Comparison of ENCODE assay signal across 1 cellular context in genomic region chr20:62913043-62913630, GRCh38.
TF ChIP-seq lines count a peak whose summit lies in the region.

No MANE protein-coding gene starts in this region.

TF ChIP-seq in HepG2, 621 proteins besides CTCF, POLR2A, EP300 and RAD21 (continued from another document):
- TF ChIP-seq AHDC1 (CRISPR knock-in tag; IDR thresholded peaks at IDR 0.05; ENCODE audit: borderline replicate concordance) (no peak), SALL1 (CRISPR knock-in tag; IDR thresholded peaks at IDR 0.05) (peak; percentile 63; the same call in 1 of the 2 replicates), ZNF136 (CRISPR knock-in tag; IDR thresholded peaks at IDR 0.05; ENCODE audit: low read depth) (no peak), ZEB1 (IDR thresholded peaks at IDR 0.05; ENCODE audit: insufficient replicate concordance, low read depth) (no peak), ZHX2 (IDR thresholded peaks at IDR 0.05; ENCODE audit: low read depth) (no peak), ZHX2 (CRISPR knock-in tag; IDR thresholded peaks at IDR 0.05; ENCODE audit: borderline replicate concordance) (no peak), THYN1 (CRISPR knock-in tag; IDR thresholded peaks at IDR 0.05; ENCODE audit: borderline replicate concordance, low read depth) (no peak), ZNF720 (CRISPR knock-in tag; IDR thresholded peaks at IDR 0.05) (no peak), NKX3-1 (CRISPR knock-in tag; IDR thresholded peaks at IDR 0.05) (no peak)
- TF ChIP-seq, protein P1, sequence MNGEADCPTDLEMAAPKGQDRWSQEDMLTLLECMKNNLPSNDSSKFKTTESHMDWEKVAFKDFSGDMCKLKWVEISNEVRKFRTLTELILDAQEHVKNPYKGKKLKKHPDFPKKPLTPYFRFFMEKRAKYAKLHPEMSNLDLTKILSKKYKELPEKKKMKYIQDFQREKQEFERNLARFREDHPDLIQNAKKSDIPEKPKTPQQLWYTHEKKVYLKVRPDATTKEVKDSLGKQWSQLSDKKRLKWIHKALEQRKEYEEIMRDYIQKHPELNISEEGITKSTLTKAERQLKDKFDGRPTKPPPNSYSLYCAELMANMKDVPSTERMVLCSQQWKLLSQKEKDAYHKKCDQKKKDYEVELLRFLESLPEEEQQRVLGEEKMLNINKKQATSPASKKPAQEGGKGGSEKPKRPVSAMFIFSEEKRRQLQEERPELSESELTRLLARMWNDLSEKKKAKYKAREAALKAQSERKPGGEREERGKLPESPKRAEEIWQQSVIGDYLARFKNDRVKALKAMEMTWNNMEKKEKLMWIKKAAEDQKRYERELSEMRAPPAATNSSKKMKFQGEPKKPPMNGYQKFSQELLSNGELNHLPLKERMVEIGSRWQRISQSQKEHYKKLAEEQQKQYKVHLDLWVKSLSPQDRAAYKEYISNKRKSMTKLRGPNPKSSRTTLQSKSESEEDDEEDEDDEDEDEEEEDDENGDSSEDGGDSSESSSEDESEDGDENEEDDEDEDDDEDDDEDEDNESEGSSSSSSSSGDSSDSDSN (CRISPR knock-in tag; IDR thresholded peaks at IDR 0.05): no peak
